ENCODE assay signal across 26 cellular contexts in the genomic region with DNA sequence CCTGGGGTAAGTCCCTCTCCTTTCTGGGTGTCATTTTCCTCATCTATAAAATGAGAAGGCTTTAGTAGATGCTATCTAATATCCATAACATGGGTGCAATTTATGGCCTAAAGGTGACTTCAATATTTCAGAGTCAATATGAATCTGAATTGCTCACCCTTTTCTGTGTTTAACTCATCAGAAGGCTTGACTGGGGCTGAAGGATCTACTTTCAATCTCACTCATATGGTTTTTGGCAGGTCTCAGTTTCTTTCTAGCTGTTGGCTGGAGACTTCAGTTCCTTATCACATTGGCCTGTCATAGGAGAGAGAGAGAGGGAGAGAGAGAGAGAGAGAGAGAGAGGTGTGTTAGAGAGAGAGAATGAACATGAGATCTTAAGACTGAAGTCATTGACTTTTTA.
"Had no signal": no experiment of that assay in that cellular context is flagged by ENCODE, and none has a peak within 500 bp of the region (broad histone marks: within the 10 kb centered on the region; RNA-seq: fewer than 3 reads in every experiment).

No MANE protein-coding gene starts in this region.

- H3K4me1 ChIP-seq: foreskin keratinocyte, gastroesophageal sphincter, heart left ventricle, neural progenitor cell, parathyroid adenoma, right lobe of liver, testis, tibial artery had no signal

- H3K4me2 ChIP-seq: hepatocyte, neural progenitor cell had no signal

- DNase-seq: dermis blood vessel endothelial cell; effector memory CD4-positive, alpha-beta T cell; foreskin keratinocyte; heart left ventricle; kidney; right lobe of liver; small intestine; stimulated activated CD4-positive, alpha-beta T cell treated with anti-CD3 and anti-CD28 coated beads, Interleukin-15, amount 100 ng/mL, for 24 hours; stimulated activated CD4-positive, alpha-beta T cell treated with anti-CD3 and anti-CD28 coated beads, Interleukin-2, amount 100 ng/mL, for 48 hours; stimulated activated naive CD4-positive, alpha-beta T cell; substantia nigra; testis; tibial artery had no signal

- H2AFZ ChIP-seq: hepatocyte, neural progenitor cell, parathyroid adenoma had no signal

- FAIRE-seq: endothelial cell of umbilical vein, kidney, small intestine had no signal

- H3K36me3 Mint-ChIP-seq: memory B cell, neural progenitor cell, type B pancreatic cell had no signal

- H3K36me3 ChIP-seq: esophagus muscularis mucosa, gastroesophageal sphincter, heart left ventricle, neural progenitor cell, right lobe of liver, tibial artery had no signal

- H3K79me2 ChIP-seq: hepatocyte, parathyroid adenoma had no signal

- H3K4me1 Mint-ChIP-seq: memory B cell, nephron had no signal

- H3K9ac ChIP-seq: neural progenitor cell, parathyroid adenoma had no signal

- H3K4me3 Mint-ChIP-seq: memory B cell, nephron, neural progenitor cell, type B pancreatic cell had no signal

- H3K4me3 ChIP-seq: coronary artery, esophagus muscularis mucosa, gastroesophageal sphincter, heart left ventricle, hepatocyte, lung, neural progenitor cell, right lobe of liver, testis, tibial artery had no signal

- ATAC-seq: foreskin keratinocyte, gastroesophageal sphincter, heart left ventricle, left lobe of liver, right lobe of liver had no signal

- H3K27me3 Mint-ChIP-seq: progenitor cell of endocrine pancreas, type B pancreatic cell had no signal

- H3K9me3 ChIP-seq: esophagus muscularis mucosa, gastroesophageal sphincter, heart left ventricle, right lobe of liver, testis, tibial artery had no signal

- H3K9me3 Mint-ChIP-seq: memory B cell, nephron, neural progenitor cell, type B pancreatic cell had no signal

- H3K27me3 ChIP-seq: esophagus muscularis mucosa, foreskin keratinocyte, gastroesophageal sphincter, heart left ventricle, hepatocyte, neural progenitor cell, right lobe of liver, testis, tibial artery had no signal

- H3K27ac Mint-ChIP-seq: memory B cell, nephron, neural progenitor cell, progenitor cell of endocrine pancreas, type B pancreatic cell had no signal

- H3K27ac ChIP-seq: coronary artery, esophagus muscularis mucosa, foreskin keratinocyte, gastroesophageal sphincter, heart left ventricle, hepatocyte, neural progenitor cell, parathyroid adenoma, right lobe of liver, testis, tibial artery had no signal
